14 cellular contexts compared by ENCODE assay signal in the genomic region with DNA sequence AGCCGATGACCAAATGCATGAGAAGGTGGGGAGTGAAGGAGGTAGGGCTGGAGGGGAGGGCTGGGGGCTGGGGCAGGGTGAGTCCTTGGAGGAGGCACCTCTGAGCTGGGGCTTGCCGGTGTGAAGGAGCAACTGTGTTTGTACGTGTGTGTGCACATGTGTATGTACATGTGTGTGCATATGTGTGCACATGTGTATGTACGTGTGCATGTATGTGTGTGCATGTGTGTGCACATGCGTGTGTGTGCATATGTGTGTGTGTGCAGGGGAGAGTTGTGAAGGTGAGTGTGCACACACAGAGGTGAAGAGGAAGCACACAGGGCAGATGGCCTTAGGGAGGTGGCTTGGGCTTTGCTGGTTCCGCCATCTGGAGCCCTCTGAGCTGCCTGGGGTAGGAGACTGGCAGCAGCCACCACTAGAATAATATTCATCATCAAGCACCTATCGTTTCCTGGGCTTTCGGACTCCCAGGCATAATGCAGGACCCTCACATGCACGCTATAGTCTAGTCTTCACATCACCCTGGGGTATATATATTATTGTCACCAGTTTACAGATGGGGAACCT.
"Had no signal": no experiment of that assay in that cellular context is flagged by ENCODE, and none has a peak within 500 bp of the region (broad histone marks: within the 10 kb centered on the region; RNA-seq: fewer than 3 reads in every experiment).

No MANE protein-coding gene starts in this region.

- H3K9me3 ChIP-seq: breast epithelium, suprapubic skin, transverse colon had no signal

- ATAC-seq: activated CD4-positive, alpha-beta T cell treated with anti-CD3 and anti-CD28 coated beads for 36 hours; effector memory CD8-positive, alpha-beta T cell; WTC11 had no signal

- H3K4me3 ChIP-seq: breast epithelium, suprapubic skin, transverse colon had no signal

- H3K4me1 ChIP-seq: breast epithelium had no signal

- H3K27ac ChIP-seq: breast epithelium, suprapubic skin, transverse colon had no signal

- H3K36me3 ChIP-seq: breast epithelium, suprapubic skin, transverse colon had no signal

- DNase-seq: activated CD4-positive, alpha-beta T cell treated with anti-CD3 and anti-CD28 coated beads for 36 hours; activated CD4-positive, alpha-beta T cell treated with anti-CD3 and anti-CD28 coated beads, Interleukin-2, amount 50 U/mL, for 48 hours; activated gamma-delta T cell; effector memory CD8-positive, alpha-beta T cell; foreskin fibroblast; glutamatergic neuron; hypothalamus; islet precursor cell; nucleus accumbens; transverse colon had no signal

- FAIRE-seq: astrocyte had no signal
